Comparison of ENCODE assay signal across 2 cellular contexts in the genomic region with DNA sequence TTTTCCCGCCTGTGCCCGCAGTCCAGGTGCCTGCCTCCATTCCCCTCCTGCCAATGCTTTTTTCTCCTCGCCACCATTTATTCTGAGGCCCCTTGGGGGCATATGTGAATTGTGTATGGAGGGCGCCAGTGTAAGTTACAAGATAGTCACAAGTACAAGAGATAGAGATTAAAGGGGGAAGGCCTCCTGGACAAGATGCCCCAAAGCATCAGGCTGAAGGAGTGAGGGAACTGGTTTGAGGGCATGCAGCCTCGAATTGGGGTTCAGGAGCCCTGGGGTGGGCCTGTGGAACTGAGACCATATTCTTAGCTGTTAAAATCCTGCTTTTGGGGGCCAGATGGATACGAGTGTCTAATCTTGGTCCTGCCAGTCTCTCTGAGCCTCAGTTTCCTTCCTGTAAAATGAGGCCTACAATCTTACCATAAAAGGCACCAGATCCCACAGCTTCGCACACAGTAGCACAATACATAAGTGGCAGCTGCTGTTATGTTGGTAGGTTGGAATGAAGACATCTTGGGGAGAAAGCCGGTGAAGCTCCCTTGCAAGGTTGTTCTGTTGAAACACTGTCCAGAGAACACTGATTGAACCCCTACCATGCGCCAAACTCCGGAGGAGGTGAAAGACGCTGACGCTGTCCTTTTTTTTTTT.
TF ChIP-seq lines count a peak whose summit lies in the region.

No MANE protein-coding gene starts in this region.

TF ChIP-seq in SK-N-SH, 30 proteins besides CTCF, POLR2A, EP300 and RAD21 (continued from another document):
- TF ChIP-seq, protein P1, sequence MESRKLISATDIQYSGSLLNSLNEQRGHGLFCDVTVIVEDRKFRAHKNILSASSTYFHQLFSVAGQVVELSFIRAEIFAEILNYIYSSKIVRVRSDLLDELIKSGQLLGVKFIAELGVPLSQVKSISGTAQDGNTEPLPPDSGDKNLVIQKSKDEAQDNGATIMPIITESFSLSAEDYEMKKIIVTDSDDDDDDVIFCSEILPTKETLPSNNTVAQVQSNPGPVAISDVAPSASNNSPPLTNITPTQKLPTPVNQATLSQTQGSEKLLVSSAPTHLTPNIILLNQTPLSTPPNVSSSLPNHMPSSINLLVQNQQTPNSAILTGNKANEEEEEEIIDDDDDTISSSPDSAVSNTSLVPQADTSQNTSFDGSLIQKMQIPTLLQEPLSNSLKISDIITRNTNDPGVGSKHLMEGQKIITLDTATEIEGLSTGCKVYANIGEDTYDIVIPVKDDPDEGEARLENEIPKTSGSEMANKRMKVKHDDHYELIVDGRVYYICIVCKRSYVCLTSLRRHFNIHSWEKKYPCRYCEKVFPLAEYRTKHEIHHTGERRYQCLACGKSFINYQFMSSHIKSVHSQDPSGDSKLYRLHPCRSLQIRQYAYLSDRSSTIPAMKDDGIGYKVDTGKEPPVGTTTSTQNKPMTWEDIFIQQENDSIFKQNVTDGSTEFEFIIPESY (IDR thresholded peaks at IDR 0.05; ENCODE audit: borderline replicate concordance, low read depth) = no peak

TF ChIP-seq in SK-N-SH treated with all-trans-retinoic acid at 6 μM for 48 hours, 23 proteins besides CTCF, POLR2A, EP300 and RAD21 (continued from another document):
- no peak for TF ChIP-seq PATZ1 (CRISPR knock-in tag; IDR thresholded peaks at IDR 0.05; ENCODE audit: borderline replicate concordance)
